Comparison of ENCODE assay signal across 24 cellular contexts in the genomic region with DNA sequence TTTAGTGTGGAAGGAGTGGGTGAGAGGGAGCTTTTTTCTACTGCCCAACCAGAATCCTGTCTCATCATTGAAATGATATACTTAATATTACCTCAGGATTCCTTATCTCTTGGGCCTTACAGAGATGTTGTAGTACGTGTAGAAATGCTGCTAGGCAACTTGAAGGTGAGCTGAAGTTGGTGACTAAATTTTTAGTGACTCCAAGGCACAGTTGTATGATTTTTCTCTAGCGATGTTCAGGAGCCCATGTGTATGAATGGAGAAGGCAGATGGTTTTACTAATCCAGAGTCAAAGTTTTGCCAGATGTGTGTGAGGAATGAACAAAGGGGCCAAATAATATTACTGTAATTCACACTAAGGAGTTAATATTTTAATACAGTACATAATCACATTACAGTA.
"Had no signal": no experiment of that assay in that cellular context is flagged by ENCODE, and none has a peak within 500 bp of the region (broad histone marks: within the 10 kb centered on the region; RNA-seq: fewer than 3 reads in every experiment).

No MANE protein-coding gene starts in this region.

- H3K9me3 ChIP-seq: ovary, right lobe of liver, vagina had no signal

- H3K27ac ChIP-seq: lower lobe of right lung, ovary, right atrium auricular region, right lobe of liver, tibial nerve, upper lobe of left lung, vagina had no signal

- DNase-seq: hippocampal formation; kidney glomerular epithelial cell; left cardiac atrium; lower lobe of right lung; mesendoderm; naive B cell; natural killer cell; ovary; right lobe of liver; stimulated activated CD4-positive, alpha-beta T cell treated with anti-CD3 and anti-CD28 coated beads, Interleukin-1b, Interleukin-23, amount 100 ng/mL, for 48 hours; stimulated activated CD4-positive, alpha-beta T cell treated with anti-CD3 and anti-CD28 coated beads, Interleukin-2, amount 100 ng/mL, for 48 hours; stimulated activated CD4-positive, alpha-beta T cell treated with anti-CD3 and anti-CD28 coated beads, Interleukin-4, amount 100 ng/mL, for 4 hours; stimulated activated CD8-positive, alpha-beta memory T cell treated with anti-CD3 and anti-CD28 coated beads, Interleukin-4, amount 100 ng/mL, for 48 hours; stimulated activated naive CD4-positive, alpha-beta T cell treated with Interleukin-2 at 50 U/mL for 16 hours; stimulated activated naive CD8-positive, alpha-beta T cell treated with anti-CD3 and anti-CD28 coated beads, Interleukin-15, amount 100 ng/mL, for 72 hours; substantia nigra; upper lobe of left lung had no signal

- H3K27me3 ChIP-seq: ovary, right atrium auricular region, right lobe of liver, tibial nerve, upper lobe of left lung, vagina had no signal

- ATAC-seq: left cardiac atrium; left lobe of liver; lower lobe of right lung; natural killer cell; right lobe of liver; stimulated activated memory B cell treated with anti-CD40 and anti-IgM and Interleukin-4, amounts not matched to agents 10 μg/mL and 1 μg/mL and 100 μg/mL, for 72 hours; stimulated activated naive CD8-positive, alpha-beta T cell treated with anti-CD3 and anti-CD28 coated beads, Interleukin-15, amount 100 ng/mL, for 72 hours had no signal

- H3K4me1 ChIP-seq: lower lobe of right lung, right atrium auricular region, right lobe of liver, tibial nerve, upper lobe of left lung, vagina had no signal

- H3K4me3 ChIP-seq: lower lobe of right lung, ovary, right atrium auricular region, right lobe of liver, smooth muscle cell, tibial nerve, upper lobe of left lung, vagina had no signal

- H3K36me3 ChIP-seq: lower lobe of right lung, ovary, right atrium auricular region, right lobe of liver, tibial nerve, upper lobe of left lung, vagina had no signal

- H3K4me2 ChIP-seq: smooth muscle cell had no signal

- FAIRE-seq: keratinocyte had no signal
